ENCODE assay signal across 8 cellular contexts in the genomic region with DNA sequence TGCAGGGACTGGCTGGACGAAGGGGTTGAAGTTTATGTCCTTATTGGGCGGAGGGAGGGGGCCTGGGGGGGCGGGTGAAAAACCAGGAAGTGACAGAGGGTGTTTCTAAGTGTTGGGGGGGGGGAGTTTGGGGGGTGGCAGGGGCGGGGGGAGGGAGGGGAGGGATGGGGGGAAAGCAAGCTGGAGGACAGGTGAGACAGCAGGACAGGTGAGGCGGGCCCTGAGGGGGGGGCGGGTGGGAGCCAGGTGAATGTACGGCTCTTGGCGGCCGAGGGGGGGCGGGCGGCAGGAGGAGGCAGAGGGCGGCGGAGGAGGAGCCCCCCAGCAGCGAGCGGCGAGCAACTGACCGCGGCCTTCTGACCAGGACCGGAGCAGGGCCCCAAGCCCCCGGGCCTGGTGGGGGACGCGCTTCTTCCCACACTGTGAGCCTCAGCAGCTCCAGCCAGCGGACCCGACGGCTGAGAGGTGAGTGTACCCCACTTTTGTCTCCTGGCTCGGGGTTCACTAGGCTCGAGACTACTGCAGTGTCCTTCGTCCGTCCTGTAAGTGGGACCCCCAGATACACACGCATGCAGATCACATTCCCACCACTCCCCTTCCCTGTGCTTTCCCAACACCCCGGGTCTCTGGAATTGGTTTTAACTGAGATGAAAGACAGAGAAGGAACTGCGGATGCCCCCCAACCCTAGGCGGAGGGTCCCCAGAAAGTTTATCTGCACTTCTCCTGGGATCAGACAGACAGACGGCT. TPM values are rescaled to one million over a fixed set of nuclear protein-coding genes. Genes with fewer than 3 reads are reported as not detected.
DNase-seq lines count a peak whose midpoint lies in the region; ATAC-seq and TF ChIP-seq lines count a peak whose summit lies in the region.

A gene (plus strand): TSS at position 324 of the 748 bp plus-strand sequence. CDS start 11,859 bp downstream, outside the sequence.

- H3K36me3 Mint-ChIP-seq in WTC11 (no peaks in the 10 kb centered on the region), neural crest cell (ENCODE audit: low read depth) (no peaks in the 10 kb centered on the region)

- CTCF ChIA-PET in WTC11 (lab: Charles Lee): interaction anchor here (0.7 to 10.3 kb wide), 16 partner anchors 10 to 163 kb away, joined by 3 to 176 read pairs (median 6); a partner anchor contains a TSS

- peak within 1 kb of the TSS; percentile 96 for H3K4me3 ChIP-seq in GM06990 (replicated peaks; ENCODE audit: low read depth, low read length)
- H3K4me3 ChIP-seq in HL-60 (replicated peaks; ENCODE audit: insufficient read depth, low read length): peak within 1 kb of the TSS; percentile 72
- H3K4me3 ChIP-seq in foreskin fibroblast (ENCODE audit: low read depth in 1 of 2, low read length in 2 of 2): peak within 1 kb of the TSS; percentile 96 to 98

- no peaks in the 10 kb centered on the region for H3K9me3 Mint-ChIP-seq in WTC11
- no peaks in the 10 kb centered on the region for H3K9me3 Mint-ChIP-seq in neural crest cell

- H3K4me3 Mint-ChIP-seq in WTC11: peak within 1 kb of the TSS; percentile 92
- peak within 1 kb of the TSS; percentile 93 for H3K4me3 Mint-ChIP-seq in neural crest cell

- ATAC-seq in WTC11 (no peak), HG02973 (IDR thresholded peaks at IDR 0.05; ENCODE audit: unreplicated experiment) (no peak), HG03097 (IDR thresholded peaks at IDR 0.05; ENCODE audit: low FRiP score, unreplicated experiment) (no peak)

- no peaks in the 10 kb centered on the region; the same call in 1 of the 2 replicates for H3K27me3 Mint-ChIP-seq in WTC11 (ENCODE audit: low read depth)
- H3K27me3 Mint-ChIP-seq in neural crest cell (ENCODE audit: low read depth): no peaks in the 10 kb centered on the region

- H3K36me3 ChIP-seq in GM06990 (ENCODE audit: control insufficient read depth, insufficient read depth, low read length): no peaks in the 10 kb centered on the region; the same call in 1 of the 2 replicates

- H3K27ac Mint-ChIP-seq in WTC11 (peak within 1 kb of the TSS; percentile 78), neural crest cell (ENCODE audit: unreplicated experiment) (peak within 1 kb of the TSS; percentile 50)

- H3K4me1 Mint-ChIP-seq in WTC11 (peaks cover 39% of the 10 kb centered on the region), neural crest cell (peaks cover 36% of the 10 kb centered on the region)

- DNase-seq in GM06990 (ENCODE audit: extremely low read depth, insufficient read length) (peak; percentile 59), HL-60 (ENCODE audit: low read depth in 1 of 2, low spot score in 1 of 2) (no peak), WTC11 (ENCODE audit: low spot score) (peak; percentile 42), foreskin fibroblast (peak in 1 of 2 donors; percentile 59), neural crest cell (ENCODE audit: low read depth, low spot score) (no peak), NCI-H2029 treated with DMSO at 0.1 percent for 48 hours (lab: John Stamatoyannopoulos, UW) (no peak)

- no peak for TF ChIP-seq CTCF in GM06990 (IDR thresholded peaks at IDR 0.05; ENCODE audit: insufficient read depth, low read length, poor library complexity, severe bottlenecking)
- TF ChIP-seq CTCF in HL-60 (IDR thresholded peaks at IDR 0.05; ENCODE audit: insufficient read depth, low read length): no peak
- no peak for TF ChIP-seq CTCF in WTC11 (IDR thresholded peaks at IDR 0.05)
- no peak for TF ChIP-seq CTCF in foreskin fibroblast (IDR thresholded peaks at IDR 0.05; ENCODE audit: low read depth, low read length)
- TF ChIP-seq CTCF in neural crest cell (conservative IDR thresholded peaks at IDR 0.05): no peak

- no peaks in the 10 kb centered on the region for H3K27me3 ChIP-seq in GM06990 (replicated peaks; ENCODE audit: control insufficient read depth, insufficient read depth, low read length)
- no peaks in the 10 kb centered on the region for H3K27me3 ChIP-seq in HL-60 (ENCODE audit: insufficient read depth, poor library complexity, severe bottlenecking)

- POLR2A ChIA-PET in WTC11 (lab: Charles Lee): interaction anchor here (4.2 to 13.0 kb wide), 3 partner anchors 14 to 32 kb away, joined by 21 to 176 read pairs (median 28); a partner anchor contains a TSS

- H3K27ac ChIP-seq in HL-60 (replicated peaks): peak within 1 kb of the TSS; percentile 94

TF ChIP-seq in WTC11, 78 proteins besides CTCF, POLR2A, EP300 and RAD21 (continues in another document):
- TF ChIP-seq, protein P1, sequence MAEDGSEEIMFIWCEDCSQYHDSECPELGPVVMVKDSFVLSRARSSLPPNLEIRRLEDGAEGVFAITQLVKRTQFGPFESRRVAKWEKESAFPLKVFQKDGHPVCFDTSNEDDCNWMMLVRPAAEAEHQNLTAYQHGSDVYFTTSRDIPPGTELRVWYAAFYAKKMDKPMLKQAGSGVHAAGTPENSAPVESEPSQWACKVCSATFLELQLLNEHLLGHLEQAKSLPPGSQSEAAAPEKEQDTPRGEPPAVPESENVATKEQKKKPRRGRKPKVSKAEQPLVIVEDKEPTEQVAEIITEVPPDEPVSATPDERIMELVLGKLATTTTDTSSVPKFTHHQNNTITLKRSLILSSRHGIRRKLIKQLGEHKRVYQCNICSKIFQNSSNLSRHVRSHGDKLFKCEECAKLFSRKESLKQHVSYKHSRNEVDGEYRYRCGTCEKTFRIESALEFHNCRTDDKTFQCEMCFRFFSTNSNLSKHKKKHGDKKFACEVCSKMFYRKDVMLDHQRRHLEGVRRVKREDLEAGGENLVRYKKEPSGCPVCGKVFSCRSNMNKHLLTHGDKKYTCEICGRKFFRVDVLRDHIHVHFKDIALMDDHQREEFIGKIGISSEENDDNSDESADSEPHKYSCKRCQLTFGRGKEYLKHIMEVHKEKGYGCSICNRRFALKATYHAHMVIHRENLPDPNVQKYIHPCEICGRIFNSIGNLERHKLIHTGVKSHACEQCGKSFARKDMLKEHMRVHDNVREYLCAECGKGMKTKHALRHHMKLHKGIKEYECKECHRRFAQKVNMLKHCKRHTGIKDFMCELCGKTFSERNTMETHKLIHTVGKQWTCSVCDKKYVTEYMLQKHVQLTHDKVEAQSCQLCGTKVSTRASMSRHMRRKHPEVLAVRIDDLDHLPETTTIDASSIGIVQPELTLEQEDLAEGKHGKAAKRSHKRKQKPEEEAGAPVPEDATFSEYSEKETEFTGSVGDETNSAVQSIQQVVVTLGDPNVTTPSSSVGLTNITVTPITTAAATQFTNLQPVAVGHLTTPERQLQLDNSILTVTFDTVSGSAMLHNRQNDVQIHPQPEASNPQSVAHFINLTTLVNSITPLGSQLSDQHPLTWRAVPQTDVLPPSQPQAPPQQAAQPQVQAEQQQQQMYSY (CRISPR knock-in tag; IDR thresholded peaks at IDR 0.05): 0 out of 2 replicates have a peak, but pooled peaks have one; percentile 11
- TF ChIP-seq OVOL2 (CRISPR knock-in tag; IDR thresholded peaks at IDR 0.05; ENCODE audit: borderline replicate concordance): no peak
- TF ChIP-seq, protein P2, sequence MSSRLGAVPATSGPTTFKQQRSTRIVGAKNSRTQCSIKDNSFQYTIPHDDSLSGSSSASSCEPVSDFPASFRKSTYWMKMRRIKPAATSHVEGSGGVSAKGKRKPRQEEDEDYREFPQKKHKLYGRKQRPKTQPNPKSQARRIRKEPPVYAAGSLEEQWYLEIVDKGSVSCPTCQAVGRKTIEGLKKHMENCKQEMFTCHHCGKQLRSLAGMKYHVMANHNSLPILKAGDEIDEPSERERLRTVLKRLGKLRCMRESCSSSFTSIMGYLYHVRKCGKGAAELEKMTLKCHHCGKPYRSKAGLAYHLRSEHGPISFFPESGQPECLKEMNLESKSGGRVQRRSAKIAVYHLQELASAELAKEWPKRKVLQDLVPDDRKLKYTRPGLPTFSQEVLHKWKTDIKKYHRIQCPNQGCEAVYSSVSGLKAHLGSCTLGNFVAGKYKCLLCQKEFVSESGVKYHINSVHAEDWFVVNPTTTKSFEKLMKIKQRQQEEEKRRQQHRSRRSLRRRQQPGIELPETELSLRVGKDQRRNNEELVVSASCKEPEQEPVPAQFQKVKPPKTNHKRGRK (CRISPR knock-in tag; IDR thresholded peaks at IDR 0.05; ENCODE audit: borderline replicate concordance): no peak
- no peak for TF ChIP-seq CBFB (CRISPR knock-in tag; IDR thresholded peaks at IDR 0.05; ENCODE audit: low read depth)
- no peak for TF ChIP-seq NFYB (CRISPR knock-in tag; conservative IDR thresholded peaks at IDR 0.05; ENCODE audit: low read depth)
- TF ChIP-seq, protein P3, sequence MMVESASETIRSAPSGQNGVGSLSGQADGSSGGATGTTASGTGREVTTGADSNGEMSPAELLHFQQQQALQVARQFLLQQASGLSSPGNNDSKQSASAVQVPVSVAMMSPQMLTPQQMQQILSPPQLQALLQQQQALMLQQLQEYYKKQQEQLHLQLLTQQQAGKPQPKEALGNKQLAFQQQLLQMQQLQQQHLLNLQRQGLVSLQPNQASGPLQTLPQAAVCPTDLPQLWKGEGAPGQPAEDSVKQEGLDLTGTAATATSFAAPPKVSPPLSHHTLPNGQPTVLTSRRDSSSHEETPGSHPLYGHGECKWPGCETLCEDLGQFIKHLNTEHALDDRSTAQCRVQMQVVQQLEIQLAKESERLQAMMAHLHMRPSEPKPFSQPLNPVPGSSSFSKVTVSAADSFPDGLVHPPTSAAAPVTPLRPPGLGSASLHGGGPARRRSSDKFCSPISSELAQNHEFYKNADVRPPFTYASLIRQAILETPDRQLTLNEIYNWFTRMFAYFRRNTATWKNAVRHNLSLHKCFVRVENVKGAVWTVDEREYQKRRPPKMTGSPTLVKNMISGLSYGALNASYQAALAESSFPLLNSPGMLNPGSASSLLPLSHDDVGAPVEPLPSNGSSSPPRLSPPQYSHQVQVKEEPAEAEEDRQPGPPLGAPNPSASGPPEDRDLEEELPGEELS (CRISPR knock-in tag; IDR thresholded peaks at IDR 0.05): 0 out of 2 replicates have a peak, but pooled peaks have one; percentile 34
- no peak for TF ChIP-seq SMAD4 (CRISPR knock-in tag; IDR thresholded peaks at IDR 0.05)
- TF ChIP-seq MXD4 (CRISPR knock-in tag; IDR thresholded peaks at IDR 0.05; ENCODE audit: borderline replicate concordance): no peak
- 0 out of 2 replicates have a peak, but pooled peaks have one; percentile 32 for TF ChIP-seq FOXK1 (CRISPR knock-in tag; IDR thresholded peaks at IDR 0.05)
- TF ChIP-seq, protein P4, sequence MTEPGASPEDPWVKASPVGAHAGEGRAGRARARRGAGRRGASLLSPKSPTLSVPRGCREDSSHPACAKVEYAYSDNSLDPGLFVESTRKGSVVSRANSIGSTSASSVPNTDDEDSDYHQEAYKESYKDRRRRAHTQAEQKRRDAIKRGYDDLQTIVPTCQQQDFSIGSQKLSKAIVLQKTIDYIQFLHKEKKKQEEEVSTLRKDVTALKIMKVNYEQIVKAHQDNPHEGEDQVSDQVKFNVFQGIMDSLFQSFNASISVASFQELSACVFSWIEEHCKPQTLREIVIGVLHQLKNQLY (CRISPR knock-in tag; IDR thresholded peaks at IDR 0.05): no peak
- TF ChIP-seq, protein P5, sequence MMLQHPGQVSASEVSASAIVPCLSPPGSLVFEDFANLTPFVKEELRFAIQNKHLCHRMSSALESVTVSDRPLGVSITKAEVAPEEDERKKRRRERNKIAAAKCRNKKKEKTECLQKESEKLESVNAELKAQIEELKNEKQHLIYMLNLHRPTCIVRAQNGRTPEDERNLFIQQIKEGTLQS (CRISPR knock-in tag; conservative IDR thresholded peaks at IDR 0.05): no peak

RNA-seq across cellular contexts. Expression of the gene that starts here (rescaled TPM):
- total RNA-seq in WTC11 (2021) (29.8 to 32.1 TPM (median 31.5 TPM) in 3 replicates), neural crest cell (5.9 and 6.9 TPM in 2 replicates)

Comparison
In these comparisons a context has a peak if more than half of its experiments do, and no peak if none do; other contexts are left out.
1. DNase-seq: peak in GM06990 (single experiment) and WTC11 (single experiment); none in HL-60 (0 of 2), neural crest cell (single experiment) and NCI-H2029 treated with DMSO at 0.1 percent for 48 hours (single experiment).
2. Peak in every context shown above with its lines, with median percentiles within 50 percentile points of each other: H3K4me3 ChIP-seq.